Comparison of ENCODE assay signal across 16 cellular contexts in the genomic region with DNA sequence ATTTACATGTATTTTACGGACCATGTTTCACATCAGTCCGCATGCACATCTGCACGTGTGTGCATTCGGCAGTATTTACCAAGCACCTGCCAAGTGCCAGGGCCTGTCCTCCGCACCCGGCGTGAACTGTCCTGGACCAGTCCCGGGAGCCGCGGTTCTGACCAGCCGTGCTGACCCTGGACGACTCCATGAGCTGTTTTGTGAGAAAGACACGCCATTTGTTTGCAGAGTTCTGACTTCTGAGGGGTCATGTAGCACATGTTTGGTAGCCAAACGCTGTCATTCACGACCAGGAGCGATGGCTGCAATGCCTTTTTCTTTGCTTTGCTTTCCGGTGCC. TPM values are rescaled to one million over a fixed set of nuclear protein-coding genes. Genes with fewer than 3 reads are reported as not detected.
DNase-seq lines count a peak whose midpoint lies in the region; ATAC-seq and TF ChIP-seq lines count a peak whose summit lies in the region.
"Had no signal": no experiment of that assay in that cellular context is flagged by ENCODE, and none has a peak within 500 bp of the region (broad histone marks: within the 10 kb centered on the region; RNA-seq: fewer than 3 reads in every experiment).

No MANE protein-coding gene starts in this region.

- peaks cover 35% of the 10 kb centered on the region for H3K4me1 ChIP-seq in CD4-positive, CD25-positive, alpha-beta regulatory T cell (ENCODE audit: control insufficient read depth, insufficient read depth, low read length, poor library complexity, severe bottlenecking)

- peaks cover 0 to 4% (median 0%) of the 10 kb centered on the region in 7 donors for H3K9me3 Mint-ChIP-seq in CD4-positive, CD25-positive, alpha-beta regulatory T cell
- H3K9me3 Mint-ChIP-seq in brain = peaks cover 0 to 14% (median 5%) of the 10 kb centered on the region in 5 experiments
- no peaks in the 10 kb centered on the region for H3K9me3 Mint-ChIP-seq in natural killer cell

- H3K36me3 Mint-ChIP-seq in CD4-positive, CD25-positive, alpha-beta regulatory T cell = peaks cover 6% of the 10 kb centered on the region
- H3K36me3 Mint-ChIP-seq in brain (no peaks in the 10 kb centered on the region), natural killer cell (peaks cover 6% of the 10 kb centered on the region)

- H3K36me3 ChIP-seq in CD4-positive, CD25-positive, alpha-beta regulatory T cell (ENCODE audit: control insufficient read depth, insufficient read depth, low read length) = no peaks in the 10 kb centered on the region

- H3K27ac ChIP-seq in CD4-positive, CD25-positive, alpha-beta regulatory T cell (ENCODE audit: insufficient read depth, low read length, poor library complexity, severe bottlenecking) = no peak overlapping the region
- H3K27ac ChIP-seq: SK-N-MC had no signal

- in situ Hi-C loops in GM13976 (cut with MboI; ENCODE audit: low sequenced_read_pairs, unreplicated experiment) = no loop called here

- peaks cover 6 to 54% (median 20%) of the 10 kb centered on the region in 4 donors for H3K4me1 Mint-ChIP-seq in CD4-positive, CD25-positive, alpha-beta regulatory T cell
- H3K4me1 Mint-ChIP-seq in brain (peaks cover 50% of the 10 kb centered on the region), natural killer cell (peaks cover 52 to 70% of the 10 kb centered on the region in 2 donors)

- H3K27me3 ChIP-seq in CD4-positive, CD25-positive, alpha-beta regulatory T cell (ENCODE audit: control insufficient read depth, insufficient read depth, low read length) = peaks cover 36% of the 10 kb centered on the region

- DNase-seq in CD4-positive, CD25-positive, alpha-beta regulatory T cell = no peak
- peak; percentile 26 for DNase-seq in GM13976 (ENCODE audit: low spot score)
- no peak for DNase-seq in natural killer cell
- DNase-seq in NCI-H187 treated with DMSO at 0.1 percent for 48 hours (lab: John Stamatoyannopoulos, UW) = no peak
- DNase-seq in mucosa of gallbladder (ENCODE audit: low spot score) = no peak
- no peak for DNase-seq in SW 1271 (lab: John Stamatoyannopoulos, UW)
- DNase-seq: activated CD4-positive, CD25-positive, alpha-beta regulatory T cell; activated gamma-delta T cell treated with Interleukin-2 at 50 U/mL for 16 hours; MM.1S; NCI-H2107 had no signal

- peak overlapping the region; percentile 3 to 61 (median 38) for H3K4me3 Mint-ChIP-seq in CD4-positive, CD25-positive, alpha-beta regulatory T cell
- H3K4me3 Mint-ChIP-seq in brain = peak overlapping the region; percentile 57 to 80 (median 76)
- peak overlapping the region; percentile 68 for H3K4me3 Mint-ChIP-seq in natural killer cell

- no peaks in the 10 kb centered on the region for H3K9me3 ChIP-seq in CD4-positive, CD25-positive, alpha-beta regulatory T cell (ENCODE audit: control insufficient read depth in 2 of 2, low read length in 2 of 2)

- TF ChIP-seq CTCF in GM13976 (IDR thresholded peaks at IDR 0.05; ENCODE audit: borderline replicate concordance, control extremely low read depth, extremely low read depth, insufficient read depth, missing control alignments) (no peak), brain (conservative IDR thresholded peaks at IDR 0.05) (no peak), natural killer cell (IDR thresholded peaks at IDR 0.05) (no peak)

- no peak overlapping the region for H3K27ac Mint-ChIP-seq in CD4-positive, CD25-positive, alpha-beta regulatory T cell
- H3K27ac Mint-ChIP-seq in brain (peak overlapping the region in 1 of 5 experiments; percentile 20), natural killer cell (peak overlapping the region in 1 of 2 donors; percentile 84)

- no peak overlapping the region for H3K4me3 ChIP-seq in CD4-positive, CD25-positive, alpha-beta regulatory T cell (ENCODE audit: low read depth, low read length)
- H3K4me3 ChIP-seq: SK-N-MC had no signal

- no peak for ATAC-seq in CD4-positive, CD25-positive, alpha-beta regulatory T cell (ENCODE audit: low read depth in 2 of 2)
- ATAC-seq in natural killer cell (no peak), GM21526 (IDR thresholded peaks at IDR 0.05; ENCODE audit: low FRiP score, unreplicated experiment) (no peak)
- ATAC-seq: esophagus mucosa, HCT116 had no signal

- intact Hi-C loops in natural killer cell (cut with micrococcal nuclease) = loop anchor here (10.0 kb wide), 1 partner anchor 102 kb away; no protein-coding TSS in a partner anchor

- peaks cover 87% of the 10 kb centered on the region for H3K27me3 Mint-ChIP-seq in CD4-positive, CD25-positive, alpha-beta regulatory T cell
- H3K27me3 Mint-ChIP-seq in brain = peaks cover 95% of the 10 kb centered on the region
- peaks cover 67 to 81% of the 10 kb centered on the region in 2 donors for H3K27me3 Mint-ChIP-seq in natural killer cell (ENCODE audit: low read depth in 2 of 2)

RNA-seq across cellular contexts. Expression of gene OLIG2, which starts 3.3 kb away (rescaled TPM):
- total RNA-seq in CD4-positive, CD25-positive, alpha-beta regulatory T cell = not detected
- not detected for polyA plus RNA-seq in CD4-positive, CD25-positive, alpha-beta regulatory T cell
- polyA plus RNA-seq in brain (ENCODE audit: insufficient read depth, low read depth, low replicate concordance) = 33.3 TPM
- total RNA-seq in natural killer cell (not detected), mucosa of gallbladder (not detected)
- total RNA-seq: esophagus mucosa, liver had no signal
- polyA plus RNA-seq: liver had no signal

RNA-seq across cellular contexts. Expression of gene OLIG1, which starts 47.5 kb away (rescaled TPM):
- not detected for total RNA-seq in CD4-positive, CD25-positive, alpha-beta regulatory T cell
- not detected for polyA plus RNA-seq in CD4-positive, CD25-positive, alpha-beta regulatory T cell
- 114 TPM for polyA plus RNA-seq in brain (ENCODE audit: insufficient read depth, low read depth, low replicate concordance)
- total RNA-seq in natural killer cell (1 to 10 TPM in 1 of 3 donors, under 1 TPM in 2; 0.47 to 1.4 (median 0.48) TPM), mucosa of gallbladder (not detected)
- total RNA-seq: esophagus mucosa had no signal
- polyA plus RNA-seq: liver had no signal
